14 cellular contexts compared by ENCODE assay signal in the genomic region with DNA sequence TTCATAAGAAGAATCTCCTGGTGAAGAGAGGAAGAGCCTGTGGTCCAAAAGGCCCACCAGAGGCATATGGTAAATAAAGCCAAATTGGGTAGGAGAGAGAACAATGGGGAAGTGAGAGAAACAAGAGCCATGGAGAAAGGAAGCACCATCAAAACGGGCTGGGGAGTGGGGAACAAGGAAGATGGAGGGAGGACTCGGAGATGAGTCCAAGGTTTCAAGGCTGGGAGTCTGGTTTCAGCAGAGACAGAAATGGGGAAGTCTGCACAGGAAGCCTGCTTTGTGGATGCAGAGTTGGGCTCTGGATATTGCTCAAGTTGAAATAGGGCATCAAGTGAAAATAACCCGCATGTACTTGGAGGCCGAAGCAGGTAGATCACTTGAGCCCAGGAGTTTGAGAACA.
DNase-seq lines count a peak whose midpoint lies in the region; ATAC-seq lines count a peak whose summit lies in the region.
"Had no signal": no experiment of that assay in that cellular context is flagged by ENCODE, and none has a peak within 500 bp of the region (broad histone marks: within the 10 kb centered on the region; RNA-seq: fewer than 3 reads in every experiment).

No MANE protein-coding gene starts in this region.

- H3K27ac Mint-ChIP-seq in activated naive CD8-positive, alpha-beta T cell, result peak overlapping the region; percentile 93

- peak; percentile 91 for DNase-seq in CD1c-positive myeloid dendritic cell (ENCODE audit: extremely low spot score)
- DNase-seq in midbrain (lab: John Stamatoyannopoulos, UW), result peak; percentile 34
- no peak for DNase-seq in DMS79 treated with DMSO at 0.1 percent for 48 hours (lab: John Stamatoyannopoulos, UW)
- DNase-seq: Caco-2, kidney glomerular epithelial cell, NCI-H1417, NCI-H774, ovary had no signal

- peaks cover 47% of the 10 kb centered on the region for H3K36me3 Mint-ChIP-seq in activated naive CD8-positive, alpha-beta T cell

- H3K9me3 ChIP-seq in KOPT-K1 (ENCODE audit: insufficient read depth, low read length, poor library complexity, severe bottlenecking), result no peaks in the 10 kb centered on the region
- H3K9me3 ChIP-seq: Caco-2, ovary, suprapubic skin had no signal

- peaks cover 95% of the 10 kb centered on the region for H3K4me1 Mint-ChIP-seq in activated naive CD8-positive, alpha-beta T cell (ENCODE audit: low read depth)

- H3K9me3 Mint-ChIP-seq in activated naive CD8-positive, alpha-beta T cell (ENCODE audit: low read depth), result peaks cover 4% of the 10 kb centered on the region

- ATAC-seq in HG02938 (IDR thresholded peaks at IDR 0.05; ENCODE audit: unreplicated experiment) (no peak), GM21528 (IDR thresholded peaks at IDR 0.05; ENCODE audit: low FRiP score, unreplicated experiment) (no peak), HG03521 (IDR thresholded peaks at IDR 0.05; ENCODE audit: unreplicated experiment) (no peak)

- H3K27ac ChIP-seq in KOPT-K1 (ENCODE audit: low read depth, low read length, poor library complexity, severe bottlenecking), result peak overlapping the region; percentile 48
- H3K27ac ChIP-seq: ovary, suprapubic skin had no signal

- H3K36me3 ChIP-seq in KOPT-K1 (ENCODE audit: insufficient read depth, low read length), result peaks cover 10% of the 10 kb centered on the region; the same call in 1 of the 2 replicates
- H3K36me3 ChIP-seq: ovary, suprapubic skin had no signal

- H3K4me3 Mint-ChIP-seq in activated naive CD8-positive, alpha-beta T cell, result peak overlapping the region; percentile 82

- H3K27me3 Mint-ChIP-seq in activated naive CD8-positive, alpha-beta T cell, result no peaks in the 10 kb centered on the region
